ENCODE assay signal across 12 cellular contexts in the genomic region with DNA sequence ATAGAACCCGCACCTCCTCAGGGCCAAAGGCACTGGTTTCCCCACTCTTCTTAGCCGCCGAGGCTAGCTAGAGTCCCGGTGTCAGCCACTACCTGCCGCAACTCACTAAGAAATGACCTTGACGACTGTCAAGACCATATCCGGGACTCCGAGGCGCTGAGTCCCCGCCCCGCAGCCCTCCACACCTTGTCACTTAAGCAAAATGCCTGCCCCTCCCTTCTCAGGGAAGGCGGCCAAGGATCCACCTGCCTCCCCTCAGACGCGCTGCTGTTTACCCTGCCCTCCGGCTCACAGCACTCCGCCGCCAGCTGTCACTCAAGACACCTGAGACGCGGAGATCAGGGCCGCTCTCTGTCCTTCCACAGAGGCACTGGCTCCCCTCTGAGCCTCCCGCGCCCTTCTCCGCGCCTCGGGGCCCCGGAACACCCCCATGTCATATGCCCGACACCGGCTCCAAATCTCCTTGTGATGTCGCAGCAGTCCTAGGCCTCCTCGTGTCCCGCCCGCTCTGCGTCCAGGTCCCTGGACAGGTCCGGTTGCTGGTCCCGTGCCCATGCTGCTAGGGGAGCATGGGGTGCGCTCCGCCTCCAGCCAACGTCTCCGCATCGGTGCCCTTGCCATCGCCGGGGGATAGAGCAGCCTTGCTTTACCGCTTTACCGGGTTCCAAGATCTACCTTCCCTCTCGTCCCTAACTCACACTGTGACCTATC. TPM values are rescaled to one million over a fixed set of nuclear protein-coding genes. Genes with fewer than 3 reads are reported as not detected.
A peak's percentile ranks its signal among the peaks of the same experiment; 100 is the strongest.
DNase-seq lines count a peak whose midpoint lies in the region; ATAC-seq, FAIRE-seq and TF ChIP-seq lines count a peak whose summit lies in the region.
"Had no signal": no experiment of that assay in that cellular context is flagged by ENCODE, and none has a peak within 500 bp of the region (broad histone marks: within the 10 kb centered on the region; RNA-seq: fewer than 3 reads in every experiment).

No MANE protein-coding gene starts in this region.

- no peak for TF ChIP-seq CTCF in left lung (IDR thresholded peaks at IDR 0.05)

- peaks cover 25 to 51% of the 10 kb centered on the region in 2 donors for H3K27me3 ChIP-seq in left lung

- H3K9me3 ChIP-seq in left lung = no peaks in the 10 kb centered on the region

- H3K36me3 Mint-ChIP-seq in stimulated activated naive CD8-positive, alpha-beta T cell treated with anti-CD3 and anti-CD28 coated beads, Interleukin-15, Interleukin-2, amounts not matched to agents 100 ng/mL and 50 ng/mL, for 24 hours (ENCODE audit: low read depth) = no peaks in the 10 kb centered on the region

- H3K4me3 Mint-ChIP-seq in stimulated activated naive CD8-positive, alpha-beta T cell treated with anti-CD3 and anti-CD28 coated beads, Interleukin-15, Interleukin-2, amounts not matched to agents 100 ng/mL and 50 ng/mL, for 24 hours = peak overlapping the region; percentile 47
- H3K4me3 Mint-ChIP-seq: activated CD8-positive, alpha-beta T cell treated with anti-CD3 and anti-CD28 coated beads for 36 hours had no signal

- peak overlapping the region in 1 of 2 donors; percentile 9 for H3K4me3 ChIP-seq in left lung

- no peaks in the 10 kb centered on the region for H3K4me1 Mint-ChIP-seq in stimulated activated naive CD8-positive, alpha-beta T cell treated with anti-CD3 and anti-CD28 coated beads, Interleukin-15, Interleukin-2, amounts not matched to agents 100 ng/mL and 50 ng/mL, for 24 hours (ENCODE audit: low read depth)

- H3K27ac Mint-ChIP-seq in stimulated activated naive CD8-positive, alpha-beta T cell treated with anti-CD3 and anti-CD28 coated beads, Interleukin-15, Interleukin-2, amounts not matched to agents 100 ng/mL and 50 ng/mL, for 24 hours = no peak overlapping the region
- H3K27ac Mint-ChIP-seq: activated CD8-positive, alpha-beta T cell treated with anti-CD3 and anti-CD28 coated beads for 36 hours had no signal

- FAIRE-seq in urothelium cell line (lab: Jason Lieb, UNC) = no peak

- intact Hi-C loops in left lung (cut with DNase I) = no loop called here

- H3K27ac ChIP-seq in left lung = no peak overlapping the region

- ATAC-seq in stimulated activated naive CD8-positive, alpha-beta T cell treated with anti-CD3 and anti-CD28 coated beads, Interleukin-15, Interleukin-2, amounts not matched to agents 100 U/mL and 50 U/mL, for 24 hours = no peak
- ATAC-seq in left lung (peak; percentile 76), GM19452 (IDR thresholded peaks at IDR 0.05; ENCODE audit: unreplicated experiment) (no peak)
- ATAC-seq: activated CD8-positive, alpha-beta T cell treated with anti-CD3 and anti-CD28 coated beads for 36 hours had no signal

- H3K4me1 ChIP-seq in left lung = no peaks in the 10 kb centered on the region

- DNase-seq in stimulated activated naive CD8-positive, alpha-beta T cell treated with anti-CD3 and anti-CD28 coated beads, Interleukin-15, Interleukin-2, amounts not matched to agents 100 U/mL and 50 U/mL, for 24 hours = no peak
- DNase-seq in RPMI8226 = peak; percentile 42
- DNase-seq in left lung = peak; percentile 33 to 64
- peak; percentile 53 for DNase-seq in urothelium cell line (ENCODE audit: low spot score)
- no peak for DNase-seq in central memory CD4-positive, alpha-beta T cell
- no peak for DNase-seq in SIG-M5 treated with dmso at 0.1 percent for 504 hours (lab: John Stamatoyannopoulos, UW; ENCODE audit: unreplicated experiment)
- DNase-seq: activated CD8-positive, alpha-beta T cell treated with anti-CD3 and anti-CD28 coated beads for 36 hours; dermis blood vessel endothelial cell had no signal

- peaks cover 14% of the 10 kb centered on the region for H3K9me3 Mint-ChIP-seq in stimulated activated naive CD8-positive, alpha-beta T cell treated with anti-CD3 and anti-CD28 coated beads, Interleukin-15, Interleukin-2, amounts not matched to agents 100 ng/mL and 50 ng/mL, for 24 hours

- peaks cover 32% of the 10 kb centered on the region for H3K27me3 Mint-ChIP-seq in stimulated activated naive CD8-positive, alpha-beta T cell treated with anti-CD3 and anti-CD28 coated beads, Interleukin-15, Interleukin-2, amounts not matched to agents 100 ng/mL and 50 ng/mL, for 24 hours

- H3K36me3 ChIP-seq in left lung = no peaks in the 10 kb centered on the region

RNA-seq across cellular contexts. Expression of a gene that starts 32.5 kb away (rescaled TPM):
- total RNA-seq in left lung = not detected
- total RNA-seq: activated CD8-positive, alpha-beta T cell treated with anti-CD3 and anti-CD28 coated beads for 36 hours; dermis blood vessel endothelial cell; lung microvascular endothelial cell; NCI-H460 had no signal

Comparison
In these comparisons a context has a peak if more than half of its experiments do, and no peak if none do; other contexts are left out.
1. DNase-seq: peak in RPMI8226 (single experiment), left lung (2 of 2) and urothelium cell line (single experiment); none in stimulated activated naive CD8-positive, alpha-beta T cell treated with anti-CD3 and anti-CD28 coated beads, Interleukin-15, Interleukin-2, amounts not matched to agents 100 U/mL and 50 U/mL, for 24 hours (single experiment), central memory CD4-positive, alpha-beta T cell (single experiment) and SIG-M5 treated with dmso at 0.1 percent for 504 hours (single experiment).